Comparison of ENCODE assay signal across 13 cellular contexts in the genomic region with DNA sequence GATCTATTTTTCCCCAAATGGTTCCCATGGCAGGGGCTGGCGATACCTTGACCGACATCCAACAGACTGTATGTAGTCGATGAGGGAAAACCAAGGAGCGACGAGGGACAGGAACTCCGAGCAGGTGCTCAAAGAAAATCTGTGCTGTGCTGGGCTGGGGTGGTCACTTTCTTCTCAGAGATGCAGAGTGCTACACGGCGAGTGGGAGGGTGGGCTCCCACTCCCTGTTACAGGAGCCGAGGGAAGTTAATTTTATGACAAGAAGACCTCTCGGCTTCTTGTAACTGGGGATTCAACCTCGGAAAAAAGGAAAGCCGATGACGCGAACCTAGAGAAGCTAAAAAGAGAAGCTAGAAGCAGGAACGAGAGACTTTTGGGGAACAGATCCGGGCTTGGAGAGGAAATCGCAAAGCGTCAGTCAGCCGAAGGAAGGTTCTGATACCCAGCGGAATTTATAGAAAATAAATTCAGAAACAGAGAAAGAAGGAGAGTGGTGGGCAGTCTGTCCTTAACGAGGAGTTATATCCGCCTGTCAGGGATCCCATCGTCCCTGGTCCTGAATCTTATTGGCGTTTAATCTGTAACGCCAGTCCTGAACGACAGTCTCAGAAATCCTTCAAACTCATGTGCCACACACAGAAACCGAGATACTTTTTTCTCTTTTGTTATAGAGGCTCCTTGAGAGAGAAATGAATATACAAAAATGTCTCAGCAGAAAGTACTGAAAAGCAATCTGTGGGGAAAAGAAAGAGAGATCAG.
DNase-seq lines count a peak whose midpoint lies in the region; TF ChIP-seq lines count a peak whose summit lies in the region.
"Had no signal": no experiment of that assay in that cellular context is flagged by ENCODE, and none has a peak within 500 bp of the region (broad histone marks: within the 10 kb centered on the region; RNA-seq: fewer than 3 reads in every experiment).

No MANE protein-coding gene starts in this region.

- H3K4me2 ChIP-seq in osteoblast (ENCODE audit: insufficient read depth, low read length): peak overlapping the region; percentile 73

- H3K4me3 ChIP-seq in NT2/D1 (ENCODE audit: insufficient read length, low read depth) (peak overlapping the region; percentile 50), fibroblast of mammary gland (ENCODE audit: control insufficient read depth, low read depth, low read length) (peak overlapping the region; percentile 31), osteoblast (ENCODE audit: insufficient read depth, low read length) (peak overlapping the region; percentile 46)
- H3K4me3 ChIP-seq: tibial nerve had no signal

- no peaks in the 10 kb centered on the region for H3K36me3 Mint-ChIP-seq in T-helper 2 cell treated with Interferon-gamma antibody and Interleukin-4, amounts not matched to agents 5 μg/mL and 100 μg/mL, for 36 hours (ENCODE audit: low read depth)

- H3K27me3 ChIP-seq in NT2/D1 (ENCODE audit: insufficient read depth, insufficient read length) (peaks cover 27% of the 10 kb centered on the region), osteoblast (ENCODE audit: insufficient read depth, low read length) (peaks cover 22% of the 10 kb centered on the region)

- TF ChIP-seq CTCF in fibroblast of mammary gland (conservative IDR thresholded peaks at IDR 0.05; ENCODE audit: control insufficient read depth, insufficient read depth, low read depth, low read length) (no peak), osteoblast (IDR thresholded peaks at IDR 0.05; ENCODE audit: extremely low read depth, low read depth, low read length) (no peak)

- H3K9me3 Mint-ChIP-seq in T-helper 2 cell treated with Interferon-gamma antibody and Interleukin-4, amounts not matched to agents 5 μg/mL and 100 μg/mL, for 36 hours: peaks cover 9% of the 10 kb centered on the region

- H3K4me1 ChIP-seq in NT2/D1 (ENCODE audit: insufficient read depth, insufficient read length): no peaks in the 10 kb centered on the region
- H3K4me1 ChIP-seq in osteoblast (ENCODE audit: insufficient read depth, low read length): no peaks in the 10 kb centered on the region
- H3K4me1 ChIP-seq: tibial nerve had no signal

- no peaks in the 10 kb centered on the region for H3K79me2 ChIP-seq in osteoblast (ENCODE audit: insufficient read depth, low read length)

- no peaks in the 10 kb centered on the region for H3K36me3 ChIP-seq in NT2/D1 (ENCODE audit: insufficient read depth, insufficient read length, low read length)
- no peaks in the 10 kb centered on the region for H3K36me3 ChIP-seq in osteoblast (ENCODE audit: insufficient read depth, low read length)
- H3K36me3 ChIP-seq: tibial nerve had no signal

- no peak overlapping the region for H3K9ac ChIP-seq in NT2/D1 (ENCODE audit: insufficient read length, low read depth)

- H3K4me3 Mint-ChIP-seq in T-helper 2 cell treated with Interferon-gamma antibody and Interleukin-4, amounts not matched to agents 5 μg/mL and 100 μg/mL, for 36 hours: peak overlapping the region; percentile 11
- H3K4me3 Mint-ChIP-seq: T-helper 1 cell treated with Interleukin-12 subunit alpha and Interleukin-12 subunit beta and Interleukin-4 antibody, amounts not matched to agents 30 μg/mL and 1 μg/mL, for 36 hours had no signal

- H4K20me1 ChIP-seq in osteoblast (ENCODE audit: insufficient read depth, low read length): no peaks in the 10 kb centered on the region

- no peak overlapping the region for H3K27ac ChIP-seq in osteoblast (ENCODE audit: low read depth, low read length)
- H3K27ac ChIP-seq: 22Rv1, tibial nerve had no signal

- peak overlapping the region; percentile 46 for H2AFZ ChIP-seq in osteoblast (ENCODE audit: low read length)

- DNase-seq in T-helper 2 cell treated with Interferon-gamma antibody and Interleukin-4, amounts not matched to agents 5 μg/mL and 100 μg/mL, for 36 hours (ENCODE audit: low spot score): no peak
- DNase-seq in T-helper 2 cell: no peak
- no peak for DNase-seq in NT2/D1 (ENCODE audit: low read depth, low spot score)
- no peak for DNase-seq in fibroblast of mammary gland (ENCODE audit: low read depth)
- DNase-seq in osteoblast (ENCODE audit: insufficient read length, low spot score, missing footprints): peak; percentile 41
- DNase-seq in NCI-H2107 (lab: John Stamatoyannopoulos, UW): no peak
- DNase-seq in HCEC 1CT: no peak
- DNase-seq in KBM-7: no peak
- DNase-seq: NCI-H69 had no signal

- in situ Hi-C loops in KBM-7 (cut with MboI; ENCODE audit: low pct_unique_long_range_greater_than_20kb, low sequenced_read_pairs): no loop called here

- no peaks in the 10 kb centered on the region for H3K4me1 Mint-ChIP-seq in T-helper 2 cell treated with Interferon-gamma antibody and Interleukin-4, amounts not matched to agents 5 μg/mL and 100 μg/mL, for 36 hours (ENCODE audit: low read depth)

- H3K27me3 Mint-ChIP-seq in T-helper 2 cell treated with Interferon-gamma antibody and Interleukin-4, amounts not matched to agents 5 μg/mL and 100 μg/mL, for 36 hours (ENCODE audit: low read depth): peaks cover 49% of the 10 kb centered on the region

- peak overlapping the region; percentile 11 for H3K27ac Mint-ChIP-seq in T-helper 2 cell treated with Interferon-gamma antibody and Interleukin-4, amounts not matched to agents 5 μg/mL and 100 μg/mL, for 36 hours
- H3K27ac Mint-ChIP-seq: activated T-helper 2 cell treated with anti-CD3 and anti-CD28 coated beads, Interferon-gamma antibody, Interleukin-2, Interleukin-4, amounts not matched to agents 10 μg/mL and 5 μg/mL and 100 μg/mL, durations not matched to agents 14 hours and 24 hours and 36 hours; T-helper 1 cell treated with Interleukin-12 subunit alpha and Interleukin-12 subunit beta and Interleukin-4 antibody, amounts not matched to agents 30 μg/mL and 1 μg/mL, for 36 hours had no signal

- H3K9me3 ChIP-seq in NT2/D1 (ENCODE audit: insufficient read depth, low read length) (peaks cover 10% of the 10 kb centered on the region; the same call in 1 of the 2 replicates), osteoblast (ENCODE audit: low read depth, low read length) (no peaks in the 10 kb centered on the region)
